28 cellular contexts compared by ENCODE assay signal in the genomic region with DNA sequence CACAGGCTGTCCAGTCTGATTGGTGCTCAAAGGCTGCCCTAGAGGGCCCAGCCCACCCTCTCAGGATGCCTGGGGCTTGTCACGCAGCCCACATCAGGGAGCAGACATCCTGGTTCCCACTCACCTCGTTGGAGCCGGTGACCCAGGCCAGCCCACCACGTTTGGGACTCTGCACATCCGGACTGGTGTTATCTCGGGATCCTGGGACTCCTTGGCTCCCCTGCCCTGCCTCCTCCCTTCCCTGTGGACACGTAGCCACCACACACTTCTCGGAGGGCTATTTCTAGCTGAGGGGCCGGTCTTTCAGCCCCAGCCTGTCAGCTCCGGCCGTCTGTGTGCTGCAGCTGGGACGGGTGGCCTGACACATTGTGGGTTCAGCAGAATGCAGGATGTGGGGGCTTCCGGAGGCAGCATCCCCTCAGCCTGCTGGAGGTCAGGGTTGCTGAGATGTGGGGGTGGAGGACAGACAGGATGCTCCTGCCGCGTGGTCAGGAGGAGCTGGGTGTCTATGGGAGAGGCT. TPM values are rescaled to one million over a fixed set of nuclear protein-coding genes. Genes with fewer than 3 reads are reported as not detected.
DNase-seq lines count a peak whose midpoint lies in the region; ATAC-seq and TF ChIP-seq lines count a peak whose summit lies in the region.
"Had no signal": no experiment of that assay in that cellular context is flagged by ENCODE, and none has a peak within 500 bp of the region (broad histone marks: within the 10 kb centered on the region; RNA-seq: fewer than 3 reads in every experiment).

No MANE protein-coding gene starts in this region.

- peak; percentile 72 for DNase-seq in activated CD8-positive, alpha-beta memory T cell treated with anti-CD3 and anti-CD28 coated beads, Interleukin-2, amount 10 ng/mL, durations not matched to agents 7 days and 5 days
- DNase-seq in activated CD8-positive, alpha-beta memory T cell treated with anti-CD3 and anti-CD28 coated beads, Interleukin-2, amount 50 U/mL, for 4 hours: no peak
- peak; percentile 61 for DNase-seq in activated naive CD8-positive, alpha-beta T cell treated with anti-CD3 and anti-CD28 coated beads, Interleukin-2, amount 10 ng/mL, durations not matched to agents 7 days and 5 days
- DNase-seq in islet precursor cell: peak; percentile 54
- no peak for DNase-seq in upper lobe of right lung
- DNase-seq in activated effector memory CD4-positive, alpha-beta T cell treated with anti-CD3 and anti-CD28 coated beads, Interleukin-2, amount 50 U/mL, for 16 hours: no peak
- DNase-seq in effector CD4-positive, alpha-beta T cell: no peak
- no peak for DNase-seq in ecto neural progenitor cell (ENCODE audit: low spot score)
- DNase-seq: 8988T; activated gamma-delta T cell treated with Interleukin-2 at 50 U/mL for 16 hours; AML-193; DMS79 treated with DMSO at 0.1 percent for 48 hours; immature natural killer cell; MG63; NCI-H1417 treated with DMSO at 0.1 percent for 48 hours; NCI-H510A; psoas muscle; small intestine; stimulated activated CD4-positive, alpha-beta T cell treated with anti-CD3 and anti-CD28 coated beads, Interleukin-2, amount 100 ng/mL, for 24 hours; T-helper 17 cell; WERI-Rb-1 had no signal

- peak overlapping the region; percentile 73 for H3K27ac Mint-ChIP-seq in activated CD8-positive, alpha-beta memory T cell treated with anti-CD3 and anti-CD28 coated beads, Interleukin-2, amount 10 ng/mL, durations not matched to agents 7 days and 5 days
- H3K27ac Mint-ChIP-seq in activated naive CD8-positive, alpha-beta T cell treated with anti-CD3 and anti-CD28 coated beads, Interleukin-2, amount 10 ng/mL, durations not matched to agents 7 days and 5 days: peak overlapping the region; percentile 80
- H3K27ac Mint-ChIP-seq: stimulated activated memory B cell treated with anti-CD40 and anti-IgM and Interleukin-4, amounts not matched to agents 10 μg/mL and 1 μg/mL and 100 μg/mL, for 72 hours; T-helper 17 cell had no signal

- CTCF ChIA-PET in activated CD8-positive, alpha-beta memory T cell treated with anti-CD3 and anti-CD28 coated beads, Interleukin-2, amount 10 ng/mL, durations not matched to agents 7 days and 5 days (lab: Charles Lee): no interaction called here

- H3K4me1 ChIP-seq in upper lobe of right lung: no peaks in the 10 kb centered on the region
- H3K4me1 ChIP-seq: breast epithelium, psoas muscle had no signal

- no peak overlapping the region for H3K4me3 ChIP-seq in upper lobe of right lung
- H3K4me3 ChIP-seq: breast epithelium, GM12878, hepatocyte, lung, MG63, psoas muscle, thoracic aorta had no signal

- H3K36me3 ChIP-seq in upper lobe of right lung: no peaks in the 10 kb centered on the region
- H3K36me3 ChIP-seq: breast epithelium, MG63, neutrophil, thoracic aorta, WERI-Rb-1 had no signal

- POLR2A ChIA-PET in activated naive CD8-positive, alpha-beta T cell treated with anti-CD3 and anti-CD28 coated beads, Interleukin-2, amount 10 ng/mL, durations not matched to agents 7 days and 5 days (lab: Charles Lee): no interaction called here

- peak; percentile 77 for ATAC-seq in activated CD8-positive, alpha-beta memory T cell treated with anti-CD3 and anti-CD28 coated beads, Interleukin-2, amount 10 ng/mL, durations not matched to agents 7 days and 5 days
- ATAC-seq in activated naive CD8-positive, alpha-beta T cell treated with anti-CD3 and anti-CD28 coated beads, Interleukin-2, amount 10 ng/mL, durations not matched to agents 7 days and 5 days (ENCODE audit: low read depth): peak; percentile 93
- ATAC-seq in upper lobe of right lung: peak; percentile 43
- ATAC-seq: GM12878; psoas muscle; stimulated activated memory B cell treated with anti-CD40 and anti-IgM and Interleukin-4, amounts not matched to agents 10 μg/mL and 1 μg/mL and 100 μg/mL, for 72 hours; T-helper 17 cell had no signal

- H3K9me3 ChIP-seq in upper lobe of right lung: no peaks in the 10 kb centered on the region
- H3K9me3 ChIP-seq: breast epithelium, MG63, neutrophil, psoas muscle, thoracic aorta had no signal

- intact Hi-C loops in upper lobe of right lung (cut with DNase I): no loop called here

- H3K4me1 Mint-ChIP-seq in activated CD8-positive, alpha-beta memory T cell treated with anti-CD3 and anti-CD28 coated beads, Interleukin-2, amount 10 ng/mL, durations not matched to agents 7 days and 5 days: peaks cover 20% of the 10 kb centered on the region
- peaks cover 18% of the 10 kb centered on the region for H3K4me1 Mint-ChIP-seq in activated naive CD8-positive, alpha-beta T cell treated with anti-CD3 and anti-CD28 coated beads, Interleukin-2, amount 10 ng/mL, durations not matched to agents 7 days and 5 days
- H3K4me1 Mint-ChIP-seq: stimulated activated memory B cell treated with anti-CD40 and anti-IgM and Interleukin-4, amounts not matched to agents 10 μg/mL and 1 μg/mL and 100 μg/mL, for 72 hours had no signal

- peaks cover 41% of the 10 kb centered on the region for H3K27me3 Mint-ChIP-seq in activated CD8-positive, alpha-beta memory T cell treated with anti-CD3 and anti-CD28 coated beads, Interleukin-2, amount 10 ng/mL, durations not matched to agents 7 days and 5 days
- peaks cover 30% of the 10 kb centered on the region for H3K27me3 Mint-ChIP-seq in activated naive CD8-positive, alpha-beta T cell treated with anti-CD3 and anti-CD28 coated beads, Interleukin-2, amount 10 ng/mL, durations not matched to agents 7 days and 5 days

- H3K27me3 ChIP-seq in upper lobe of right lung: peaks cover 11% of the 10 kb centered on the region
- H3K27me3 ChIP-seq: breast epithelium, hepatocyte had no signal

- no peak for TF ChIP-seq CTCF in upper lobe of right lung (IDR thresholded peaks at IDR 0.05)

- peak overlapping the region; percentile 38 for H3K4me3 Mint-ChIP-seq in activated CD8-positive, alpha-beta memory T cell treated with anti-CD3 and anti-CD28 coated beads, Interleukin-2, amount 10 ng/mL, durations not matched to agents 7 days and 5 days
- H3K4me3 Mint-ChIP-seq in activated naive CD8-positive, alpha-beta T cell treated with anti-CD3 and anti-CD28 coated beads, Interleukin-2, amount 10 ng/mL, durations not matched to agents 7 days and 5 days: peak overlapping the region; percentile 67
- H3K4me3 Mint-ChIP-seq: stimulated activated memory B cell treated with anti-CD40 and anti-IgM and Interleukin-4, amounts not matched to agents 10 μg/mL and 1 μg/mL and 100 μg/mL, for 72 hours; T-helper 17 cell had no signal

- no peaks in the 10 kb centered on the region for H3K9me3 Mint-ChIP-seq in activated CD8-positive, alpha-beta memory T cell treated with anti-CD3 and anti-CD28 coated beads, Interleukin-2, amount 10 ng/mL, durations not matched to agents 7 days and 5 days (ENCODE audit: low read depth)
- no peaks in the 10 kb centered on the region for H3K9me3 Mint-ChIP-seq in activated naive CD8-positive, alpha-beta T cell treated with anti-CD3 and anti-CD28 coated beads, Interleukin-2, amount 10 ng/mL, durations not matched to agents 7 days and 5 days
- H3K9me3 Mint-ChIP-seq: immature natural killer cell; stimulated activated memory B cell treated with anti-CD40 and anti-IgM and Interleukin-4, amounts not matched to agents 10 μg/mL and 1 μg/mL and 100 μg/mL, for 72 hours had no signal

- no peaks in the 10 kb centered on the region for H3K36me3 Mint-ChIP-seq in activated CD8-positive, alpha-beta memory T cell treated with anti-CD3 and anti-CD28 coated beads, Interleukin-2, amount 10 ng/mL, durations not matched to agents 7 days and 5 days
- H3K36me3 Mint-ChIP-seq in activated naive CD8-positive, alpha-beta T cell treated with anti-CD3 and anti-CD28 coated beads, Interleukin-2, amount 10 ng/mL, durations not matched to agents 7 days and 5 days: no peaks in the 10 kb centered on the region
- H3K36me3 Mint-ChIP-seq: immature natural killer cell; stimulated activated memory B cell treated with anti-CD40 and anti-IgM and Interleukin-4, amounts not matched to agents 10 μg/mL and 1 μg/mL and 100 μg/mL, for 72 hours had no signal

- no peak overlapping the region for H3K27ac ChIP-seq in upper lobe of right lung
- H3K27ac ChIP-seq: breast epithelium, hepatocyte, neutrophil, psoas muscle, thoracic aorta, WERI-Rb-1 had no signal

RNA-seq across cellular contexts. Expression of a gene that starts 12.8 kb away (rescaled TPM):
- total RNA-seq in activated CD8-positive, alpha-beta memory T cell treated with anti-CD3 and anti-CD28 coated beads, Interleukin-2, amount 10 ng/mL, durations not matched to agents 7 days and 5 days: not detected
- total RNA-seq in activated naive CD8-positive, alpha-beta T cell treated with anti-CD3 and anti-CD28 coated beads, Interleukin-2, amount 10 ng/mL, durations not matched to agents 7 days and 5 days: not detected
- not detected for total RNA-seq in upper lobe of right lung
- total RNA-seq: breast epithelium, GM12878, lung, psoas muscle, T-helper 17 cell, thoracic aorta had no signal

RNA-seq across cellular contexts. Expression of a gene that starts 53.3 kb away (rescaled TPM):
- total RNA-seq in activated CD8-positive, alpha-beta memory T cell treated with anti-CD3 and anti-CD28 coated beads, Interleukin-2, amount 10 ng/mL, durations not matched to agents 7 days and 5 days: not detected
- total RNA-seq in activated naive CD8-positive, alpha-beta T cell treated with anti-CD3 and anti-CD28 coated beads, Interleukin-2, amount 10 ng/mL, durations not matched to agents 7 days and 5 days: not detected
- total RNA-seq in upper lobe of right lung: not detected
- total RNA-seq: breast epithelium, GM12878, hepatocyte, lung, T-helper 17 cell, thoracic aorta had no signal

Comparison
In these comparisons a context has a peak if more than half of its experiments do, and no peak if none do; other contexts are left out.
1. DNase-seq: peak in activated CD8-positive, alpha-beta memory T cell treated with anti-CD3 and anti-CD28 coated beads, Interleukin-2, amount 10 ng/mL, durations not matched to agents 7 days and 5 days (single experiment), activated naive CD8-positive, alpha-beta T cell treated with anti-CD3 and anti-CD28 coated beads, Interleukin-2, amount 10 ng/mL, durations not matched to agents 7 days and 5 days (single experiment) and islet precursor cell (single experiment); none in activated CD8-positive, alpha-beta memory T cell treated with anti-CD3 and anti-CD28 coated beads, Interleukin-2, amount 50 U/mL, for 4 hours (single experiment), upper lobe of right lung (single experiment), activated effector memory CD4-positive, alpha-beta T cell treated with anti-CD3 and anti-CD28 coated beads, Interleukin-2, amount 50 U/mL, for 16 hours (single experiment), effector CD4-positive, alpha-beta T cell (single experiment) and ecto neural progenitor cell (single experiment).
2. ATAC-seq: peak in every context shown above with its lines; median percentile 93 in activated naive CD8-positive, alpha-beta T cell treated with anti-CD3 and anti-CD28 coated beads, Interleukin-2, amount 10 ng/mL, durations not matched to agents 7 days and 5 days; 77 in activated CD8-positive, alpha-beta memory T cell treated with anti-CD3 and anti-CD28 coated beads, Interleukin-2, amount 10 ng/mL, durations not matched to agents 7 days and 5 days; 43 in upper lobe of right lung.